In the genomic region with DNA sequence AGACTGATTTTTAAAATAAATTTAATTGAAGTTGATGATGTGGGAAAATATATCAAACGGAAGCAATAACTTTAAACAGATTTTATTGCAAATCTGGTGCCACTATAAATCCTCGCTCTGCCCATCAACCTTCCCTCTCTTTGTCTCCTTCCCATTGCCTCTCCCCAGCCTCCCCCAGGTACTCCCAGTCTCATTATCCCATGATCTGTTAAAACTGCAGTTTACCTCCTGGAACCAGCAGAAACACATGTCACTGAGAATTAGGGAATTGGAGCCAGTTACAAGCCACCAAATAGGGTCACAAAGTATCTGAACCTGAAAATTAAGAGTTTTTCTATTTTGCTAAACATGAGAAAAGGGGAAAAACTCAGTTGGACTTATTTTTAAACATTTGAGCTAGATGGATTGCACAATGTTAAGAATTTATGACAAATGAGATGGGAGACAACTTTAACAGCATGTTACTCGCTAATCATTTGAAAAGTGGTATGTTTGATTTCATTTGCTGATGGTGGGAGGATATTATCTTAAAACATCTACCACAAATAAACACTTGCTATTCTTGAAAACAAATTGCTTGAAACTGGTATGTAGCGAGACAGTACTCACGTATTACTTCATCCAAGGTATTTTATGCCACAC, we compare ENCODE assay signal across 19 cellular contexts. TPM values are rescaled to one million over a fixed set of nuclear protein-coding genes. Genes with fewer than 3 reads are reported as not detected.
DNase-seq lines count a peak whose midpoint lies in the region; ATAC-seq and TF ChIP-seq lines count a peak whose summit lies in the region.
"Had no signal": no experiment of that assay in that cellular context is flagged by ENCODE, and none has a peak within 500 bp of the region (broad histone marks: within the 10 kb centered on the region; RNA-seq: fewer than 3 reads in every experiment).

No MANE protein-coding gene starts in this region.

- H3K4me2 ChIP-seq in GM23338: peak overlapping the region; percentile 94; the same call in 1 of the 2 replicates
- H3K4me2 ChIP-seq in neuronal stem cell (ENCODE audit: insufficient read depth, low read length, poor library complexity, severe bottlenecking): peak overlapping the region; percentile 32

- no peak overlapping the region for H2BK5ac ChIP-seq in neuronal stem cell (ENCODE audit: low read length)

- POLR2A ChIA-PET in T-cell (lab: Charles Lee): no interaction called here

- H3K18ac ChIP-seq in neuronal stem cell (ENCODE audit: low read length): no peak overlapping the region

- TF ChIP-seq CTCF in GM23338 (conservative IDR thresholded peaks at IDR 0.05; ENCODE audit: low read depth in 2 of 2): no peak

- H2BK15ac ChIP-seq in neuronal stem cell (ENCODE audit: low read length): no peak overlapping the region

- H3K27me3 Mint-ChIP-seq in GM23338 (ENCODE audit: insufficient read depth, low read depth, poor library complexity) (peaks cover 10% of the 10 kb centered on the region), T-cell (peaks cover 39 to 62% of the 10 kb centered on the region in 2 donors)

- no peak overlapping the region for H3K14ac ChIP-seq in neuronal stem cell (ENCODE audit: low read length)

- H3K27me3 ChIP-seq in GM23338 (ENCODE audit: insufficient read depth): peaks cover 3% of the 10 kb centered on the region; the same call in 1 of the 2 replicates
- peaks cover 4% of the 10 kb centered on the region; the same call in 1 of the 2 replicates for H3K27me3 ChIP-seq in iPS-20b (ENCODE audit: insufficient read depth, low read length)
- H3K27me3 ChIP-seq in neuronal stem cell (ENCODE audit: control insufficient read depth in 3 of 3, insufficient read depth in 3 of 3, low read depth in 1 of 3, low read length in 3 of 3): no peaks in the 10 kb centered on the region
- H3K27me3 ChIP-seq: ovary, vagina had no signal

- no peaks in the 10 kb centered on the region for H3K9me2 ChIP-seq in GM23338 (ENCODE audit: insufficient read depth)

- no peak overlapping the region for H3K4me3 ChIP-seq in GM23338
- peak overlapping the region; percentile 18; the same call in 1 of the 2 replicates for H3K4me3 ChIP-seq in iPS-20b (ENCODE audit: low read length)
- peak overlapping the region in 1 of 2 donors; percentile 94 for H3K4me3 ChIP-seq in neuronal stem cell (ENCODE audit: low read length in 2 of 2)
- H3K4me3 ChIP-seq: ovary had no signal

- H3K9me3 ChIP-seq in iPS-20b (ENCODE audit: insufficient read depth, low read depth, low read length) (no peaks in the 10 kb centered on the region), neuronal stem cell (replicated peaks in 1 of 2; ENCODE audit: control insufficient read depth in 2 of 2, insufficient read depth in 1 of 2, low read depth in 1 of 2, low read length in 2 of 2) (no peaks in the 10 kb centered on the region)
- H3K9me3 ChIP-seq: ovary, vagina had no signal

- ATAC-seq in GM23338 (no peak), T-cell (replicated peaks in 1 of 4) (no peak), GM19351 (IDR thresholded peaks at IDR 0.05; ENCODE audit: unreplicated experiment) (no peak)

- H4K20me1 ChIP-seq in GM23338 (replicated peaks; ENCODE audit: insufficient read depth): no peaks in the 10 kb centered on the region; the same call in 1 of the 2 replicates

- CTCF ChIA-PET in T-cell (lab: Charles Lee): no interaction called here

- H3K4me1 Mint-ChIP-seq in GM23338 (peaks cover 48% of the 10 kb centered on the region), T-cell (peaks cover 20 to 30% (median 30%) of the 10 kb centered on the region in 3 donors)

- H2AFZ ChIP-seq in GM23338 (no peak overlapping the region), neuronal stem cell (ENCODE audit: low read length) (no peak overlapping the region)

- no peaks in the 10 kb centered on the region for H3F3A ChIP-seq in GM23338 (replicated peaks; ENCODE audit: low read depth)

- no peak overlapping the region for H3K4ac ChIP-seq in neuronal stem cell (ENCODE audit: low read length)

- no peak overlapping the region for H2AK5ac ChIP-seq in neuronal stem cell (ENCODE audit: low read depth, low read length)

- H3K4me3 Mint-ChIP-seq in GM23338: peak overlapping the region; percentile 97; the same call in 2 of the 3 replicates
- peak overlapping the region; percentile 25 to 97 (median 39) for H3K4me3 Mint-ChIP-seq in T-cell
- H3K4me3 Mint-ChIP-seq: activated CD4-positive, alpha-beta memory T cell treated with anti-CD3 and anti-CD28 coated beads for 36 hours had no signal

- no CpG with 5 or more reads among the region's 5 CpGs for WGBS in neuronal stem cell (ENCODE audit: extremely low coverage in 2 of 2, insufficient read length in 2 of 2, insufficient replicate concordance in 1 of 2), 2 donors

- no peak overlapping the region for H2BK120ac ChIP-seq in neuronal stem cell (ENCODE audit: low read depth, low read length)

- H3K79me1 ChIP-seq in neuronal stem cell (ENCODE audit: low read depth, low read length): peaks cover 3% of the 10 kb centered on the region

- H4K8ac ChIP-seq in neuronal stem cell (ENCODE audit: low read depth, low read length): no peak overlapping the region

- H2BK12ac ChIP-seq in neuronal stem cell (ENCODE audit: low read length): no peak overlapping the region

- no peaks in the 10 kb centered on the region for H3K36me3 ChIP-seq in GM23338 (ENCODE audit: insufficient read depth)
- no peaks in the 10 kb centered on the region for H3K36me3 ChIP-seq in iPS-20b (ENCODE audit: insufficient read depth, low read depth, low read length)
- peaks cover 0 to 7% of the 10 kb centered on the region in 2 donors for H3K36me3 ChIP-seq in neuronal stem cell (replicated peaks in 1 of 2; ENCODE audit: control insufficient read depth in 2 of 2, insufficient read depth in 2 of 2, low read length in 2 of 2)
- H3K36me3 ChIP-seq: ovary, vagina had no signal

- no peak overlapping the region for H4K91ac ChIP-seq in neuronal stem cell (ENCODE audit: low read depth, low read length, poor library complexity)

- H3K4me1 ChIP-seq in GM23338 (ENCODE audit: insufficient read depth) (peaks cover 27% of the 10 kb centered on the region), iPS-20b (ENCODE audit: insufficient read depth, low read length) (peaks cover 18% of the 10 kb centered on the region), neuronal stem cell (ENCODE audit: control insufficient read depth in 2 of 2, insufficient read depth in 1 of 2, low read depth in 1 of 2, low read length in 2 of 2) (peaks cover 7 to 36% of the 10 kb centered on the region in 2 donors)

- H3K9ac ChIP-seq in iPS-20b (ENCODE audit: low read depth, low read length) (no peak overlapping the region; the same call in 1 of the 2 replicates), neuronal stem cell (ENCODE audit: low read depth, low read length, poor library complexity) (no peak overlapping the region)

- DNase-seq in GM23338 (ENCODE audit: low spot score) (no peak), T-cell (no peak), neuronal stem cell (ENCODE audit: low spot score) (no peak)
- DNase-seq in activated naive CD4-positive, alpha-beta T cell treated with Interleukin-2 at 50 U/mL for 16 hours: no peak
- DNase-seq in activated naive CD4-positive, alpha-beta T cell (lab: John Stamatoyannopoulos, UW): no peak
- DNase-seq: activated CD4-positive, alpha-beta memory T cell treated with anti-CD3 and anti-CD28 coated beads for 36 hours; AML-193; central memory CD4-positive, alpha-beta T cell; effector CD8-positive, alpha-beta T cell; kidney; NCI-H1092 treated with DMSO at 0.1 percent for 48 hours; ovary; Right ventricle myocardium superior; stimulated activated CD4-positive, alpha-beta T cell treated with anti-CD3 and anti-CD28 coated beads, Interleukin-2, amount 100 ng/mL, for 48 hours; T-helper 1 cell had no signal

- no peak overlapping the region for H3K23ac ChIP-seq in neuronal stem cell (ENCODE audit: low read depth, low read length, poor library complexity)

- peaks cover 62% of the 10 kb centered on the region for H3K79me2 ChIP-seq in GM23338 (replicated peaks; ENCODE audit: insufficient read depth)

- no peaks in the 10 kb centered on the region for H3K9me3 Mint-ChIP-seq in GM23338
- H3K9me3 Mint-ChIP-seq in T-cell: no peaks in the 10 kb centered on the region
- H3K9me3 Mint-ChIP-seq: activated CD4-positive, alpha-beta memory T cell treated with anti-CD3 and anti-CD28 coated beads for 36 hours had no signal

- H3K27ac Mint-ChIP-seq in GM23338 (no peak overlapping the region), T-cell (no peak overlapping the region)
- H3K27ac Mint-ChIP-seq: activated CD4-positive, alpha-beta memory T cell treated with anti-CD3 and anti-CD28 coated beads for 36 hours had no signal

- no peaks in the 10 kb centered on the region for H3K36me3 Mint-ChIP-seq in GM23338 (ENCODE audit: low read depth)
- H3K36me3 Mint-ChIP-seq in T-cell: no peaks in the 10 kb centered on the region
- H3K36me3 Mint-ChIP-seq: activated CD4-positive, alpha-beta memory T cell treated with anti-CD3 and anti-CD28 coated beads for 36 hours had no signal

- H3K27ac ChIP-seq in GM23338 (ENCODE audit: low read depth) (no peak overlapping the region), iPS-20b (ENCODE audit: low read length) (no peak overlapping the region), neuronal stem cell (replicated peaks; ENCODE audit: low read length) (no peak overlapping the region)
- H3K27ac ChIP-seq: ovary, vagina had no signal

TF ChIP-seq in GM23338, 12 proteins besides CTCF, POLR2A, EP300 and RAD21 (continues in another document):
- TF ChIP-seq POLR2AphosphoS5 (IDR thresholded peaks at IDR 0.05; ENCODE audit: low read depth) (no peak), JUNB (IDR thresholded peaks at IDR 0.05; ENCODE audit: unreplicated experiment) (no peak), ZNF331 (CRISPR knock-in tag; IDR thresholded peaks at IDR 0.05; ENCODE audit: low read depth) (no peak), EZH2 (IDR thresholded peaks at IDR 0.05; ENCODE audit: low read depth, unreplicated experiment) (no peak)

RNA-seq across cellular contexts. Expression of gene PLCH1, which starts 2.4 kb away (rescaled TPM):
- 24.4 and 25.3 TPM in 2 replicates for total RNA-seq in GM23338 (2014; rRNA removed; shearing (Covaris generic))
- polyA plus RNA-seq in GM23338 (2016; fragmentation: Nextera tagmentation; extraction: Ambion mirVana): 7.1 and 8.1 TPM in 2 replicates
- total RNA-seq in T-cell: under 1 TPM in 4 of 5 donors, not detected in 1; 0.06 to 0.12 (median 0.09) TPM
- 14.4 TPM for polyA plus RNA-seq in neuronal stem cell (2013, experiment 1 of 2)
- 16.6 TPM for polyA plus RNA-seq in neuronal stem cell (2013, experiment 2 of 2)
- total RNA-seq: LHCN-M2 had no signal

Comparison
In these comparisons a context has a peak if more than half of its experiments do, and no peak if none do; other contexts are left out.
1. RNA of gene PLCH1, which starts 2.4 kb away (total RNA-seq): 24.4 to 25.3 TPM in GM23338; 0.06 to 0.12 TPM in T-cell; every median in the first group is over 10 times any median in the second.